8 cellular contexts compared by ENCODE assay signal in genomic region chr3:52231502-52232278, GRCh38. TPM values are rescaled to one million over a fixed set of nuclear protein-coding genes. Genes with fewer than 3 reads are reported as not detected.
DNase-seq lines count a peak whose midpoint lies in the region; ATAC-seq and TF ChIP-seq lines count a peak whose summit lies in the region.

No MANE protein-coding gene starts in this region.

- peak; percentile 92 for TF ChIP-seq CTCF in Calu3 (IDR thresholded peaks at IDR 0.05; ENCODE audit: unreplicated experiment)
- peak; percentile 82 for TF ChIP-seq CTCF in smooth muscle cell (IDR thresholded peaks at IDR 0.05; ENCODE audit: borderline replicate concordance, insufficient read depth, poor library complexity, severe bottlenecking)

- no peak overlapping the region for H2AFZ ChIP-seq in smooth muscle cell (ENCODE audit: low read depth)

- H3K4me1 ChIP-seq in smooth muscle cell (ENCODE audit: low read depth): no peaks in the 10 kb centered on the region

- WGBS in smooth muscle cell (ENCODE audit: low lambda C conversion rate): 86% methylated on average over 34 of the region's 34 CpGs

- H3K27me3 Mint-ChIP-seq in Calu3 (ENCODE audit: unreplicated experiment): no peaks in the 10 kb centered on the region

- no peaks in the 10 kb centered on the region for H3K9me3 ChIP-seq in smooth muscle cell (replicated peaks; ENCODE audit: low read depth)

- H3K27ac ChIP-seq in smooth muscle cell (ENCODE audit: low read depth): no peak overlapping the region

- ATAC-seq in HG03280 (IDR thresholded peaks at IDR 0.05; ENCODE audit: unreplicated experiment) (peak; percentile 66), GM18870 (IDR thresholded peaks at IDR 0.05; ENCODE audit: unreplicated experiment) (no peak)

- peaks cover 62% of the 10 kb centered on the region for H4K20me1 ChIP-seq in smooth muscle cell (ENCODE audit: low read depth)

- intact Hi-C loops in Calu3 (cut with micrococcal nuclease; ENCODE audit: unreplicated experiment): loop anchor here (2.0 kb wide), 1 partner anchor 107 kb away; no protein-coding TSS in a partner anchor
- intact Hi-C loops in cardiac septum (cut with DNase I): loop anchor here (2.0 kb wide), 1 partner anchor 105 kb away; no protein-coding TSS in a partner anchor

- BruUV-seq in Calu3 (replicated peaks; lab: Mats Ljungman, UMichigan): no TSS peak

- H3K27me3 ChIP-seq in smooth muscle cell (ENCODE audit: low read depth): no peaks in the 10 kb centered on the region

- H3K4me2 ChIP-seq in smooth muscle cell: no peak overlapping the region

- no peak overlapping the region for H3K9ac ChIP-seq in smooth muscle cell (ENCODE audit: low read depth)

- CTCF ChIA-PET in Calu3 (lab: Charles Lee): interaction anchor here (0.7 to 1.9 kb wide), 5 partner anchors 9 to 108 kb away, joined by 3 to 9 read pairs (median 4); no protein-coding TSS in a partner anchor

- peak; percentile 94 for DNase-seq in Calu3
- DNase-seq in SK-N-DZ (ENCODE audit: low spot score): peak; percentile 39
- peak; percentile 80 to 94 (median 88) for DNase-seq in activated naive CD4-positive, alpha-beta T cell (lab: John Stamatoyannopoulos, UW)
- DNase-seq in cardiac septum (ENCODE audit: low spot score): peak; percentile 92
- peak; percentile 16 for DNase-seq in smooth muscle cell (lab: John Stamatoyannopoulos, UW; ENCODE audit: unreplicated experiment)
- DNase-seq in mesenteric fat pad (ENCODE audit: low spot score): no peak

- H3K4me1 Mint-ChIP-seq in Calu3 (ENCODE audit: low read depth, unreplicated experiment): no peaks in the 10 kb centered on the region

- peaks cover 30% of the 10 kb centered on the region for H3K36me3 Mint-ChIP-seq in Calu3 (ENCODE audit: insufficient read depth, unreplicated experiment)

- no peaks in the 10 kb centered on the region for H3K9me3 Mint-ChIP-seq in Calu3 (ENCODE audit: low read depth, unreplicated experiment)

- no peaks in the 10 kb centered on the region for H3K36me3 ChIP-seq in smooth muscle cell (ENCODE audit: low read depth)

- peaks cover 32% of the 10 kb centered on the region for H3K79me2 ChIP-seq in smooth muscle cell (ENCODE audit: low read depth)

- no peak overlapping the region for H3K4me3 ChIP-seq in smooth muscle cell

- no peaks in the 10 kb centered on the region for H3F3A ChIP-seq in smooth muscle cell (ENCODE audit: low read depth)

- H3K27ac Mint-ChIP-seq in Calu3 (ENCODE audit: unreplicated experiment): no peak overlapping the region

- H3K4me3 Mint-ChIP-seq in Calu3 (ENCODE audit: low read depth, unreplicated experiment): no peak overlapping the region

RNA-seq across cellular contexts. Expression of gene TLR9, which starts 6.2 kb away (rescaled TPM):
- 0.14 and 0.27 TPM in 2 replicates for total RNA-seq in Calu3 (2022)
- polyA plus RNA-seq in SK-N-DZ (2014; cell fraction: cytosol; rRNA removed): not detected in 2 replicates
- not detected in 2 replicates for polyA plus RNA-seq in SK-N-DZ (2014; cell fraction: nucleus; rRNA removed)
- 0.16 TPM for total RNA-seq in cardiac septum
- 0.09 TPM in 1 of 2 replicates, not detected in the other for total RNA-seq in smooth muscle cell
- polyA plus RNA-seq in smooth muscle cell: not detected in 2 replicates
- total RNA-seq in mesenteric fat pad: 0.19 TPM

RNA-seq across cellular contexts. Expression of gene TWF2, which starts 7.3 kb away (rescaled TPM):
- 48.1 and 49.1 TPM in 2 replicates for total RNA-seq in Calu3 (2022)
- polyA plus RNA-seq in SK-N-DZ (2014; cell fraction: cytosol; rRNA removed): 60.0 and 63.4 TPM in 2 replicates
- polyA plus RNA-seq in SK-N-DZ (2014; cell fraction: nucleus; rRNA removed): 36.8 and 37.7 TPM in 2 replicates
- 69.5 TPM for total RNA-seq in cardiac septum
- total RNA-seq in smooth muscle cell: 71.8 and 80.9 TPM in 2 replicates
- 91.0 and 96.8 TPM in 2 replicates for polyA plus RNA-seq in smooth muscle cell
- total RNA-seq in mesenteric fat pad: 52.4 TPM

RNA-seq across cellular contexts. Expression of gene PPM1M, which starts 13.9 kb away (rescaled TPM):
- total RNA-seq in Calu3 (2022) (6.5 and 7.1 TPM in 2 replicates), cardiac septum (8.9 TPM), smooth muscle cell (6.0 and 7.0 TPM in 2 replicates), mesenteric fat pad (26.8 TPM)
- 6.0 and 7.8 TPM in 2 replicates for polyA plus RNA-seq in SK-N-DZ (2014; cell fraction: cytosol; rRNA removed)
- polyA plus RNA-seq in SK-N-DZ (2014; cell fraction: nucleus; rRNA removed): 32.4 and 32.8 TPM in 2 replicates
- 11.0 and 11.9 TPM in 2 replicates for polyA plus RNA-seq in smooth muscle cell

RNA-seq across cellular contexts. Expression of gene ALAS1, which starts 33.7 kb away (rescaled TPM):
- total RNA-seq in Calu3 (2022): 80.2 and 81.7 TPM in 2 replicates
- polyA plus RNA-seq in SK-N-DZ (2014; cell fraction: cytosol; rRNA removed): 34.0 and 38.5 TPM in 2 replicates
- polyA plus RNA-seq in SK-N-DZ (2014; cell fraction: nucleus; rRNA removed): 22.1 and 24.5 TPM in 2 replicates
- 154 TPM for total RNA-seq in cardiac septum
- 35.7 and 50.2 TPM in 2 replicates for total RNA-seq in smooth muscle cell
- 59.4 and 66.7 TPM in 2 replicates for polyA plus RNA-seq in smooth muscle cell
- total RNA-seq in mesenteric fat pad: 134 TPM

RNA-seq across cellular contexts. Expression of gene WDR82, which starts 46.8 kb away (rescaled TPM):
- 55.4 and 59.7 TPM in 2 replicates for total RNA-seq in Calu3 (2022)
- 46.6 and 56.3 TPM in 2 replicates for polyA plus RNA-seq in SK-N-DZ (2014; cell fraction: cytosol; rRNA removed)
- 12.7 and 13.4 TPM in 2 replicates for polyA plus RNA-seq in SK-N-DZ (2014; cell fraction: nucleus; rRNA removed)
- total RNA-seq in cardiac septum: 69.7 TPM
- total RNA-seq in smooth muscle cell: 48.3 and 48.6 TPM in 2 replicates
- 26.1 and 28.6 TPM in 2 replicates for polyA plus RNA-seq in smooth muscle cell
- 52.7 TPM for total RNA-seq in mesenteric fat pad
